ENCODE assay signal across 23 cellular contexts in genomic region chr10:21130108-21130507, GRCh38.
"Had no signal": no experiment of that assay in that cellular context is flagged by ENCODE, and none has a peak within 500 bp of the region (broad histone marks: within the 10 kb centered on the region; RNA-seq: fewer than 3 reads in every experiment).

No MANE protein-coding gene starts in this region.

- DNase-seq: dorsolateral prefrontal cortex; effector CD4-positive, alpha-beta T cell; hypothalamus; immature natural killer cell; left ventricle myocardium superior; lower lobe of right lung; natural killer cell; occipital lobe; ovary; posterior cingulate gyrus; psoas muscle; right cardiac atrium; sigmoid colon; stimulated activated CD4-positive, alpha-beta T cell treated with anti-CD3 and anti-CD28 coated beads, Interleukin-2, amount 100 ng/mL, for 24 hours; stimulated activated CD4-positive, alpha-beta T cell treated with anti-CD3 and anti-CD28 coated beads, Interleukin-4, amount 100 ng/mL, for 24 hours; stimulated activated naive CD4-positive, alpha-beta T cell treated with Interleukin-2 at 50 U/mL for 16 hours; stomach; thyroid gland; trophoblast cell had no signal

- H3K27me3 ChIP-seq: dorsolateral prefrontal cortex, ovary, sigmoid colon, stomach, thyroid gland, vagina had no signal

- FAIRE-seq: frontal cortex, keratinocyte had no signal

- H3K4me3 ChIP-seq: dorsolateral prefrontal cortex, lower lobe of right lung, ovary, psoas muscle, sigmoid colon, stomach, thyroid gland, vagina had no signal

- H3K27ac Mint-ChIP-seq: immature natural killer cell; natural killer cell; stimulated activated effector memory CD8-positive, alpha-beta T cell treated with anti-CD3 and anti-CD28 coated beads, Interleukin-12 subunit alpha, Interleukin-12 subunit beta, amount 100 ng/mL, for 72 hours had no signal

- H3K4me3 Mint-ChIP-seq: immature natural killer cell; natural killer cell; stimulated activated effector memory CD8-positive, alpha-beta T cell treated with anti-CD3 and anti-CD28 coated beads, Interleukin-12 subunit alpha, Interleukin-12 subunit beta, amount 100 ng/mL, for 72 hours had no signal

- H3K9me3 Mint-ChIP-seq: natural killer cell; stimulated activated effector memory CD8-positive, alpha-beta T cell treated with anti-CD3 and anti-CD28 coated beads, Interleukin-12 subunit alpha, Interleukin-12 subunit beta, amount 100 ng/mL, for 72 hours had no signal

- H3K36me3 ChIP-seq: lower lobe of right lung, ovary, sigmoid colon, stomach, thyroid gland, vagina had no signal

- H3K36me3 Mint-ChIP-seq: immature natural killer cell; natural killer cell; stimulated activated effector memory CD8-positive, alpha-beta T cell treated with anti-CD3 and anti-CD28 coated beads, Interleukin-12 subunit alpha, Interleukin-12 subunit beta, amount 100 ng/mL, for 72 hours had no signal

- ATAC-seq: left ventricle myocardium superior; lower lobe of right lung; natural killer cell; psoas muscle; right cardiac atrium; stimulated activated effector memory CD8-positive, alpha-beta T cell treated with anti-CD3 and anti-CD28 coated beads, Interleukin-12 subunit alpha, Interleukin-12 subunit beta, amount 100 ng/mL, for 72 hours had no signal

- H3K4me1 Mint-ChIP-seq: immature natural killer cell; natural killer cell; stimulated activated effector memory CD8-positive, alpha-beta T cell treated with anti-CD3 and anti-CD28 coated beads, Interleukin-12 subunit alpha, Interleukin-12 subunit beta, amount 100 ng/mL, for 72 hours had no signal

- H3K9me3 ChIP-seq: lower lobe of right lung, ovary, psoas muscle, sigmoid colon, stomach, thyroid gland, vagina had no signal

- H3K27ac ChIP-seq: lower lobe of right lung, ovary, psoas muscle, sigmoid colon, stomach, thyroid gland, vagina had no signal

- H3K4me1 ChIP-seq: lower lobe of right lung, psoas muscle, sigmoid colon had no signal
